9 cellular contexts compared by ENCODE assay signal in genomic region chr19:39497850-39498261, GRCh38. TPM values are rescaled to one million over a fixed set of nuclear protein-coding genes. Genes with fewer than 3 reads are reported as not detected.
DNase-seq lines count a peak whose midpoint lies in the region; ATAC-seq, FAIRE-seq and TF ChIP-seq lines count a peak whose summit lies in the region.
"Had no signal": no experiment of that assay in that cellular context is flagged by ENCODE, and none has a peak within 500 bp of the region (broad histone marks: within the 10 kb centered on the region; RNA-seq: fewer than 3 reads in every experiment).

No MANE protein-coding gene starts in this region.

- H3K9ac ChIP-seq in astrocyte (ENCODE audit: low read length), result no peak overlapping the region

- peak overlapping the region; percentile 79 for H3K4me2 ChIP-seq in astrocyte (ENCODE audit: low read length)

- H3K79me2 ChIP-seq in astrocyte (ENCODE audit: insufficient read depth, low read length), result no peaks in the 10 kb centered on the region

- TF ChIP-seq CTCF in HFFc6 (IDR thresholded peaks at IDR 0.05) (peak; percentile 65), astrocyte (IDR thresholded peaks at IDR 0.05; ENCODE audit: insufficient read depth, low read depth, low read length) (peak; percentile 7)

- POLR2A ChIA-PET in CD8-positive, alpha-beta memory T cell (lab: Charles Lee), result interaction anchor here (0.5 kb wide), 1 partner anchor 16 kb away, joined by 5 read pairs; no protein-coding TSS in a partner anchor

- no peak overlapping the region for H3K4me3 ChIP-seq in CD8-positive, alpha-beta memory T cell (ENCODE audit: low read length)
- peak overlapping the region; percentile 30 for H3K4me3 ChIP-seq in astrocyte (ENCODE audit: insufficient read depth, low read depth, low read length)

- H2AFZ ChIP-seq in astrocyte (ENCODE audit: low read depth, low read length), result peak overlapping the region; percentile 41

- peaks cover 25% of the 10 kb centered on the region for H3K27me3 ChIP-seq in CD8-positive, alpha-beta memory T cell (ENCODE audit: insufficient read depth, low read length, poor library complexity, severe bottlenecking)
- peaks cover 31% of the 10 kb centered on the region for H3K27me3 ChIP-seq in astrocyte (ENCODE audit: insufficient read depth, low read length)

- no peak for ATAC-seq in HG02981 (IDR thresholded peaks at IDR 0.05; ENCODE audit: unreplicated experiment)
- ATAC-seq in GM18909 (IDR thresholded peaks at IDR 0.05; ENCODE audit: poor library complexity, unreplicated experiment), result no peak

- no peak for FAIRE-seq in astrocyte (lab: Jason Lieb, UNC)

- CTCF ChIA-PET in CD8-positive, alpha-beta memory T cell (lab: Charles Lee), result interaction anchor here (0.5 to 1.5 kb wide), 3 partner anchors 35 to 80 kb away, joined by 3 to 8 read pairs (median 3); partner anchors contain the start of gene EID2B

- no peak overlapping the region for H3K27ac ChIP-seq in CD8-positive, alpha-beta memory T cell (ENCODE audit: low read depth, low read length)
- H3K27ac ChIP-seq in astrocyte (ENCODE audit: low read depth, low read length), result no peak overlapping the region

- H3K9me3 ChIP-seq in CD8-positive, alpha-beta memory T cell (ENCODE audit: low read length), result no peaks in the 10 kb centered on the region
- no peaks in the 10 kb centered on the region for H3K9me3 ChIP-seq in astrocyte (ENCODE audit: insufficient read depth, low read depth, low read length)

- H3K4me1 ChIP-seq in CD8-positive, alpha-beta memory T cell (ENCODE audit: insufficient read depth, low read length), result peaks cover 15% of the 10 kb centered on the region
- peaks cover 11% of the 10 kb centered on the region for H3K4me1 ChIP-seq in astrocyte (ENCODE audit: insufficient read depth, low read length)

- H3K27ac Mint-ChIP-seq in CD8-positive, alpha-beta memory T cell, result peak overlapping the region in 1 of 8 donors; percentile 36
- H3K27ac Mint-ChIP-seq in HFFc6 (no peak overlapping the region), astrocyte (ENCODE audit: unreplicated experiment) (no peak overlapping the region)

- H3K36me3 ChIP-seq in CD8-positive, alpha-beta memory T cell (ENCODE audit: insufficient read depth, low read length), result no peaks in the 10 kb centered on the region
- H3K36me3 ChIP-seq in astrocyte (ENCODE audit: insufficient read depth, low read length), result no peaks in the 10 kb centered on the region

- no peaks in the 10 kb centered on the region for H4K20me1 ChIP-seq in astrocyte (ENCODE audit: insufficient read depth, low read length)

- H3K4me3 Mint-ChIP-seq in CD8-positive, alpha-beta memory T cell, result peak overlapping the region; percentile 25 to 89 (median 59)
- H3K4me3 Mint-ChIP-seq in HFFc6 (peak overlapping the region; percentile 77), astrocyte (ENCODE audit: unreplicated experiment) (peak overlapping the region; percentile 48)

- no peak for DNase-seq in CD8-positive, alpha-beta memory T cell
- DNase-seq in HFFc6 (no peak), NCI-H69 (lab: John Stamatoyannopoulos, UW) (peak; percentile 94), astrocyte (ENCODE audit: low read depth) (peak; percentile 14), left kidney (ENCODE audit: low read depth, low spot score) (peak; percentile 84), mucosa of gallbladder (ENCODE audit: low spot score) (no peak)

- peaks cover 13 to 23% (median 18%) of the 10 kb centered on the region in 3 donors for H3K4me1 Mint-ChIP-seq in CD8-positive, alpha-beta memory T cell
- H3K4me1 Mint-ChIP-seq in HFFc6 (ENCODE audit: low read depth) (peaks cover 26% of the 10 kb centered on the region), astrocyte (ENCODE audit: low read depth, unreplicated experiment) (peaks cover 5% of the 10 kb centered on the region)

- peaks cover 0 to 4% (median 0%) of the 10 kb centered on the region in 5 donors for H3K9me3 Mint-ChIP-seq in CD8-positive, alpha-beta memory T cell
- H3K9me3 Mint-ChIP-seq in HFFc6, result no peaks in the 10 kb centered on the region
- peaks cover 4% of the 10 kb centered on the region for H3K9me3 Mint-ChIP-seq in astrocyte (ENCODE audit: unreplicated experiment)

- H3K27me3 Mint-ChIP-seq in CD8-positive, alpha-beta memory T cell, result peaks cover 28 to 43% of the 10 kb centered on the region in 2 donors
- peaks cover 36% of the 10 kb centered on the region for H3K27me3 Mint-ChIP-seq in HFFc6 (ENCODE audit: insufficient read depth)
- H3K27me3 Mint-ChIP-seq in astrocyte (ENCODE audit: low read depth, unreplicated experiment), result peaks cover 42% of the 10 kb centered on the region

- H3K36me3 Mint-ChIP-seq in CD8-positive, alpha-beta memory T cell, result peaks cover 0 to under 1% (median 0%) of the 10 kb centered on the region in 3 donors
- H3K36me3 Mint-ChIP-seq in HFFc6 (ENCODE audit: low read depth) (peaks cover 2% of the 10 kb centered on the region; the same call in 1 of the 2 replicates), astrocyte (ENCODE audit: low read depth, unreplicated experiment) (no peaks in the 10 kb centered on the region)

RNA-seq across cellular contexts. Expression of gene DLL3, which starts 0.9 kb away (rescaled TPM):
- total RNA-seq in CD8-positive, alpha-beta memory T cell, result 1 to 10 TPM in 1 of 2 experiments, under 1 TPM in 1; 0.92 to 1.4 TPM
- polyA plus RNA-seq in CD8-positive, alpha-beta memory T cell, result 0.25 TPM
- total RNA-seq in HFFc6 (2021; fragmentation: NEBNext Ultra II Directional; extraction: Animal tissue kit (Norgen Biotek cat#: 25700)), result under 1 TPM in 2 of 6 experiments, not detected in 4; 0.38 to 0.45 TPM
- total RNA-seq in astrocyte (0.84 and 0.89 TPM in 2 replicates), mucosa of gallbladder (not detected)

RNA-seq across cellular contexts. Expression of gene SELENOV, which starts 17.1 kb away (rescaled TPM):
- total RNA-seq in CD8-positive, alpha-beta memory T cell, result not detected
- not detected for polyA plus RNA-seq in CD8-positive, alpha-beta memory T cell
- not detected for total RNA-seq in HFFc6 (2021; fragmentation: NEBNext Ultra II Directional; extraction: Animal tissue kit (Norgen Biotek cat#: 25700))
- total RNA-seq in astrocyte (not detected in 2 replicates), mucosa of gallbladder (not detected)
- total RNA-seq: pulmonary artery endothelial cell had no signal

RNA-seq across cellular contexts. Expression of gene TIMM50, which starts 17.2 kb away (rescaled TPM):
- 100 to 1,000 TPM; 131 to 137 TPM for total RNA-seq in CD8-positive, alpha-beta memory T cell
- 47.3 TPM for polyA plus RNA-seq in CD8-positive, alpha-beta memory T cell
- total RNA-seq in HFFc6 (2021; fragmentation: NEBNext Ultra II Directional; extraction: Animal tissue kit (Norgen Biotek cat#: 25700)), result 100 to 1,000 TPM in 1 of 6 experiments, 10 to 100 TPM in 5; 86.2 to 104 (median 92.5) TPM
- total RNA-seq in astrocyte, result 85.3 and 97.2 TPM in 2 replicates
- total RNA-seq in mucosa of gallbladder, result 53.3 TPM

RNA-seq across cellular contexts. Expression of gene EID2B, which starts 34.8 kb away (rescaled TPM):
- 1 to 10 TPM; 3.4 to 3.7 TPM for total RNA-seq in CD8-positive, alpha-beta memory T cell
- polyA plus RNA-seq in CD8-positive, alpha-beta memory T cell, result 8.5 TPM
- total RNA-seq in HFFc6 (2021; fragmentation: NEBNext Ultra II Directional; extraction: Animal tissue kit (Norgen Biotek cat#: 25700)), result 1 to 10 TPM; 2.2 to 3.7 (median 3.3) TPM
- total RNA-seq in astrocyte (2.1 and 2.6 TPM in 2 replicates), mucosa of gallbladder (2.6 TPM)

RNA-seq across cellular contexts. Expression of gene EID2, which starts 42.1 kb away (rescaled TPM):
- 10 to 100 TPM; 14.0 to 15.4 TPM for total RNA-seq in CD8-positive, alpha-beta memory T cell
- polyA plus RNA-seq in CD8-positive, alpha-beta memory T cell, result 29.2 TPM
- total RNA-seq in HFFc6 (2021; fragmentation: NEBNext Ultra II Directional; extraction: Animal tissue kit (Norgen Biotek cat#: 25700)), result 10 to 100 TPM; 18.4 to 23.4 (median 19.0) TPM
- 15.7 and 17.2 TPM in 2 replicates for total RNA-seq in astrocyte
- total RNA-seq in mucosa of gallbladder, result 15.0 TPM

Comparison
In these comparisons a context has a peak if more than half of its experiments do, and no peak if none do; other contexts are left out.
1. DNase-seq: peak in NCI-H69 (single experiment), astrocyte (single experiment) and left kidney (single experiment); none in CD8-positive, alpha-beta memory T cell (0 of 5), HFFc6 (single experiment) and mucosa of gallbladder (single experiment).
2. Peak in every context shown above with its lines, with median percentiles within 50 percentile points of each other: H3K4me3 Mint-ChIP-seq.